Comparison of ENCODE assay signal across 22 cellular contexts in genomic region chr2:102046135-102046901, GRCh38. TPM values are rescaled to one million over a fixed set of nuclear protein-coding genes. Genes with fewer than 3 reads are reported as not detected.
DNase-seq lines count a peak whose midpoint lies in the region; ATAC-seq and TF ChIP-seq lines count a peak whose summit lies in the region.
"Had no signal": no experiment of that assay in that cellular context is flagged by ENCODE, and none has a peak within 500 bp of the region (broad histone marks: within the 10 kb centered on the region; RNA-seq: fewer than 3 reads in every experiment).

No MANE protein-coding gene starts in this region.

- no peak overlapping the region for H3K56ac ChIP-seq in mesendoderm (ENCODE audit: low read length)

- H3K79me2 ChIP-seq in PC-3 (ENCODE audit: low read length), result no peaks in the 10 kb centered on the region
- no peaks in the 10 kb centered on the region for H3K79me2 ChIP-seq in mesendoderm (ENCODE audit: control insufficient read depth, insufficient read depth, low read length)

- H2AK5ac ChIP-seq in mesenchymal stem cell (ENCODE audit: low read length, severe bottlenecking), result no peak overlapping the region
- H2AK5ac ChIP-seq in mesendoderm (ENCODE audit: low read length), result no peak overlapping the region

- H4K5ac ChIP-seq in mesendoderm (ENCODE audit: low read length), result no peak overlapping the region

- H2BK120ac ChIP-seq in mesenchymal stem cell (ENCODE audit: low read depth, low read length) (peak overlapping the region; percentile 100), mesendoderm (ENCODE audit: low read depth, low read length) (no peak overlapping the region)

- WGBS in esophagus muscularis mucosa, result 56% methylated on average over 8 of the region's 8 CpGs
- WGBS in mesenchymal stem cell, result 10% methylated on average over 7 of the region's 8 CpGs
- 76 to 77% methylated on average over 8 of the region's 8 CpGs for WGBS in thyroid gland, 2 donors
- no CpG with 5 or more reads among the region's 8 CpGs for WGBS in mesendoderm (ENCODE audit: extremely low coverage, insufficient coverage, low lambda C conversion rate)

- CTCF ChIA-PET in PC-3 (lab: Charles Lee), result interaction anchor here (0.7 kb wide), 1 partner anchor 769 kb away, joined by 4 read pairs; no protein-coding TSS in a partner anchor

- H3K27ac ChIP-seq in esophagus muscularis mucosa (replicated peaks in 1 of 4) (peak overlapping the region; percentile 44 to 75 (median 53)), mesenchymal stem cell (ENCODE audit: low read length, poor library complexity, severe bottlenecking) (no peak overlapping the region), thyroid gland (peak overlapping the region in 2 of 3 donors; percentile 43 to 57), PC-3 (ENCODE audit: low read length) (no peak overlapping the region), mesendoderm (ENCODE audit: low read depth, low read length) (no peak overlapping the region)
- H3K27ac ChIP-seq: C4-2B, epithelial cell of prostate, neutrophil had no signal

- H2BK5ac ChIP-seq in mesenchymal stem cell (ENCODE audit: low read depth, low read length, poor library complexity, severe bottlenecking) (no peak overlapping the region), mesendoderm (ENCODE audit: low read length) (no peak overlapping the region)

- no peaks in the 10 kb centered on the region for H4K20me1 ChIP-seq in PC-3 (ENCODE audit: low read length)

- H3K36me3 ChIP-seq in esophagus muscularis mucosa, result no peaks in the 10 kb centered on the region
- H3K36me3 ChIP-seq in mesenchymal stem cell (ENCODE audit: control insufficient read depth in 1 of 2, insufficient read depth in 2 of 2, low read depth in 1 of 2, low read length in 2 of 2), result no peaks in the 10 kb centered on the region
- H3K36me3 ChIP-seq in thyroid gland, result no peaks in the 10 kb centered on the region
- no peaks in the 10 kb centered on the region for H3K36me3 ChIP-seq in PC-3 (ENCODE audit: low read depth, low read length)
- H3K36me3 ChIP-seq in mesendoderm (ENCODE audit: control insufficient read depth, insufficient read depth, low read length), result no peaks in the 10 kb centered on the region
- H3K36me3 ChIP-seq: HAP-1 had no signal

- ATAC-seq in T-helper 17 cell, result no peak
- ATAC-seq in PC-3, result no peak
- no peak for ATAC-seq in HG02938 (IDR thresholded peaks at IDR 0.05; ENCODE audit: unreplicated experiment)
- ATAC-seq: activated T-cell treated with anti-CD3 and anti-CD28 coated beads, Interleukin-2, amount 50 U/mL, for 4 hours; GM12878; stimulated activated naive B cell treated with anti-CD40 and anti-IgM and Interleukin-4, amounts not matched to agents 10 μg/mL and 1 μg/mL and 100 μg/mL, for 72 hours had no signal

- H3K36me3 Mint-ChIP-seq in T-helper 17 cell (ENCODE audit: low read depth), result peaks cover 5% of the 10 kb centered on the region
- H3K36me3 Mint-ChIP-seq: stimulated activated naive B cell treated with anti-CD40 and anti-IgM and Interleukin-4, amounts not matched to agents 10 μg/mL and 1 μg/mL and 100 μg/mL, for 72 hours had no signal

- no peak for TF ChIP-seq POLR2A in esophagus muscularis mucosa (IDR thresholded peaks at IDR 0.05; ENCODE audit: low read depth)
- peak in 1 of 2 donors; percentile 8 for TF ChIP-seq POLR2A in thyroid gland (IDR thresholded peaks at IDR 0.05)

- TF ChIP-seq CTCF in esophagus muscularis mucosa (IDR thresholded peaks at IDR 0.05) (no peak), thyroid gland (IDR thresholded peaks at IDR 0.05) (no peak), PC-3 (conservative IDR thresholded peaks at IDR 0.05; ENCODE audit: low read depth, low read length) (no peak)

- no peak overlapping the region for H3K14ac ChIP-seq in mesenchymal stem cell (ENCODE audit: low read length in 2 of 2)

- H3K4ac ChIP-seq in mesenchymal stem cell (ENCODE audit: low read depth in 1 of 2, low read length in 2 of 2) (peak overlapping the region; percentile 99 to 100), mesendoderm (ENCODE audit: low read depth, low read length) (no peak overlapping the region)

- H3K9me2 ChIP-seq in PC-3 (replicated peaks; ENCODE audit: low read length), result no peaks in the 10 kb centered on the region

- H3F3A ChIP-seq in PC-3 (ENCODE audit: low read length, unreplicated experiment), result no peaks in the 10 kb centered on the region

- DNase-seq in T-helper 17 cell (no peak), esophagus muscularis mucosa (ENCODE audit: extremely low spot score) (no peak), mesenchymal stem cell (peak; percentile 96), thyroid gland (no peak), PC-3 (no peak), NOMO-1 treated with DMSO at 0.1 percent for 48 hours (lab: John Stamatoyannopoulos, UW; ENCODE audit: unreplicated experiment) (no peak), mesendoderm (no peak)
- DNase-seq: activated CD4-positive, alpha-beta T cell treated with anti-CD3 and anti-CD28 coated beads, Interleukin-2, amount 10 ng/mL, durations not matched to agents 7 days and 5 days; activated T-cell treated with anti-CD3 and anti-CD28 coated beads, Interleukin-2, amount 50 U/mL, for 4 hours; cerebellar nuclear complex; KG1; mammary epithelial cell; NCI-H1417 treated with DMSO at 0.1 percent for 48 hours; NCI-H345; NK-92 treated with Interleukin-12 subunit alpha and Interleukin-12 subunit beta, amount 100 ng/mL, for 24 hours; stimulated activated naive B cell treated with anti-CD40 and anti-IgM and Interleukin-4, amounts not matched to agents 10 μg/mL and 1 μg/mL and 100 μg/mL, for 72 hours had no signal

- H3K4me3 Mint-ChIP-seq in T-helper 17 cell, result no peak overlapping the region
- H3K4me3 Mint-ChIP-seq: activated CD4-positive, alpha-beta T cell treated with anti-CD3 and anti-CD28 coated beads, Interleukin-2, amount 10 ng/mL, durations not matched to agents 7 days and 5 days; activated T-cell treated with anti-CD3 and anti-CD28 coated beads, Interleukin-2, amount 50 U/mL, for 4 hours; stimulated activated naive B cell treated with anti-CD40 and anti-IgM and Interleukin-4, amounts not matched to agents 10 μg/mL and 1 μg/mL and 100 μg/mL, for 72 hours had no signal

- TF ChIP-seq EP300 in esophagus muscularis mucosa (IDR thresholded peaks at IDR 0.05), result no peak

- H3K4me3 ChIP-seq in esophagus muscularis mucosa (no peak overlapping the region), mesenchymal stem cell (ENCODE audit: insufficient read depth in 1 of 2, low read depth in 1 of 2, low read length in 2 of 2) (no peak overlapping the region), thyroid gland (replicated peaks in 1 of 3) (no peak overlapping the region), PC-3 (ENCODE audit: low read length) (no peak overlapping the region), mesendoderm (ENCODE audit: low read length) (no peak overlapping the region)
- H3K4me3 ChIP-seq: GM12878, HAP-1 had no signal

- POLR2A ChIA-PET in PC-3 (lab: Charles Lee; ENCODE audit: unreplicated experiment), result no interaction called here

- no peak overlapping the region for H3K4me2 ChIP-seq in mesenchymal stem cell (ENCODE audit: low read length, poor library complexity, severe bottlenecking)
- no peak overlapping the region for H3K4me2 ChIP-seq in PC-3 (ENCODE audit: low read length)
- no peak overlapping the region for H3K4me2 ChIP-seq in mesendoderm (ENCODE audit: low read length)

- BruUV-seq in PC-3 (replicated peaks; lab: Mats Ljungman, UMichigan), result no TSS peak

- H2BK15ac ChIP-seq in mesenchymal stem cell (ENCODE audit: low read depth, poor library complexity, severe bottlenecking) (no peak overlapping the region), mesendoderm (replicated peaks; ENCODE audit: low read depth) (no peak overlapping the region)

- H3K4me1 Mint-ChIP-seq in T-helper 17 cell, result peaks cover 17% of the 10 kb centered on the region

- H2BK12ac ChIP-seq in mesenchymal stem cell (ENCODE audit: low read length in 2 of 2), result peak overlapping the region; percentile 99 to 100

- H3K9ac ChIP-seq in mesenchymal stem cell (ENCODE audit: low read length) (no peak overlapping the region), PC-3 (ENCODE audit: low read length) (no peak overlapping the region), mesendoderm (ENCODE audit: low read length) (no peak overlapping the region)

- H4K91ac ChIP-seq in mesenchymal stem cell (ENCODE audit: low read length), result peak overlapping the region; percentile 100

- H3K79me1 ChIP-seq in mesenchymal stem cell (replicated peaks; ENCODE audit: low read length, poor library complexity, severe bottlenecking), result no peaks in the 10 kb centered on the region
- H3K79me1 ChIP-seq in mesendoderm (ENCODE audit: low read length), result no peaks in the 10 kb centered on the region

- H4K8ac ChIP-seq in mesenchymal stem cell (ENCODE audit: low read length) (peak overlapping the region; percentile 86), mesendoderm (ENCODE audit: low read depth, low read length) (no peak overlapping the region)

- intact Hi-C loops in esophagus muscularis mucosa (cut with DNase I), result no loop called here
- intact Hi-C loops in thyroid gland (cut with DNase I), result no loop called here
- intact Hi-C loops in PC-3 (cut with micrococcal nuclease), result no loop called here

- H3K4me1 ChIP-seq in esophagus muscularis mucosa, result peaks cover 34 to 54% (median 43%) of the 10 kb centered on the region in 4 donors
- H3K4me1 ChIP-seq in mesenchymal stem cell (ENCODE audit: control insufficient read depth, insufficient read depth, low read depth, low read length), result no peaks in the 10 kb centered on the region
- peaks cover 12 to 48% of the 10 kb centered on the region in 2 donors for H3K4me1 ChIP-seq in thyroid gland
- H3K4me1 ChIP-seq in PC-3 (ENCODE audit: insufficient read depth, low read length), result no peaks in the 10 kb centered on the region
- H3K4me1 ChIP-seq in mesendoderm (ENCODE audit: control insufficient read depth, low read depth, low read length), result no peaks in the 10 kb centered on the region
- H3K4me1 ChIP-seq: HAP-1 had no signal

- peak overlapping the region; percentile 56 for H3K27ac Mint-ChIP-seq in T-helper 17 cell
- H3K27ac Mint-ChIP-seq: activated CD4-positive, alpha-beta T cell treated with anti-CD3 and anti-CD28 coated beads, Interleukin-2, amount 10 ng/mL, durations not matched to agents 7 days and 5 days; stimulated activated naive B cell treated with anti-CD40 and anti-IgM and Interleukin-4, amounts not matched to agents 10 μg/mL and 1 μg/mL and 100 μg/mL, for 72 hours had no signal

- H2AFZ ChIP-seq in mesenchymal stem cell (ENCODE audit: low read depth, low read length) (no peak overlapping the region), PC-3 (ENCODE audit: low read length) (no peak overlapping the region)

- H3K9me3 ChIP-seq in T-helper 17 cell (ENCODE audit: control insufficient read depth, low read length, poor library complexity, severe bottlenecking) (no peaks in the 10 kb centered on the region), esophagus muscularis mucosa (no peaks in the 10 kb centered on the region), mesenchymal stem cell (ENCODE audit: control insufficient read depth, low read length) (no peaks in the 10 kb centered on the region), thyroid gland (no peaks in the 10 kb centered on the region), PC-3 (ENCODE audit: low read length) (no peaks in the 10 kb centered on the region)
- H3K9me3 ChIP-seq: HAP-1, neutrophil had no signal

- H3K27me3 Mint-ChIP-seq in T-helper 17 cell, result peaks cover 27% of the 10 kb centered on the region

- H3K27me3 ChIP-seq in esophagus muscularis mucosa, result no peaks in the 10 kb centered on the region
- H3K27me3 ChIP-seq in mesenchymal stem cell (ENCODE audit: control insufficient read depth in 1 of 2, insufficient read depth in 1 of 2, low read length in 2 of 2), result no peaks in the 10 kb centered on the region
- no peaks in the 10 kb centered on the region for H3K27me3 ChIP-seq in thyroid gland
- H3K27me3 ChIP-seq in PC-3 (ENCODE audit: low read length), result peaks cover 5% of the 10 kb centered on the region; the same call in 1 of the 2 replicates
- no peaks in the 10 kb centered on the region for H3K27me3 ChIP-seq in mesendoderm (ENCODE audit: insufficient read depth, low read length, poor library complexity)

- no peak overlapping the region for H3K23ac ChIP-seq in mesenchymal stem cell (ENCODE audit: low read length in 2 of 2)
- H3K23ac ChIP-seq in mesendoderm (ENCODE audit: low read length), result no peak overlapping the region

- H3K18ac ChIP-seq in mesenchymal stem cell (ENCODE audit: low read depth in 1 of 2, low read length in 2 of 2) (peak overlapping the region; percentile 92 to 100), mesendoderm (ENCODE audit: low read length) (no peak overlapping the region)

RNA-seq across cellular contexts. Expression of gene IL1R2, which starts 54.6 kb away (rescaled TPM):
- 1 to 10 TPM; 1.1 to 1.9 TPM for total RNA-seq in T-helper 17 cell
- total RNA-seq in esophagus muscularis mucosa, result 10 to 100 TPM in 1 of 4 donors, 1 to 10 TPM in 3; 2.5 to 56.2 (median 6.4) TPM
- polyA plus RNA-seq in mesenchymal stem cell (2013, experiment 1 of 2), result 3.4 TPM
- polyA plus RNA-seq in mesenchymal stem cell (2013, experiment 2 of 2), result 3.0 TPM
- 1 to 10 TPM; 2.7 to 6.1 (median 3.6) TPM for total RNA-seq in thyroid gland
- total RNA-seq in PC-3 (2014; rRNA removed), result 5.6 and 6.0 TPM in 2 replicates
- polyA plus RNA-seq in mesendoderm (2013, experiment 1 of 2), result 0.11 TPM
- 0.25 TPM for polyA plus RNA-seq in mesendoderm (2013, experiment 2 of 2)

Comparison
In these comparisons a context has a peak if more than half of its experiments do, and no peak if none do; other contexts are left out.
1. H3K27ac ChIP-seq: peak in esophagus muscularis mucosa (4 of 4) and thyroid gland (2 of 3); none in mesenchymal stem cell (single experiment), PC-3 (single experiment) and mesendoderm (single experiment).